Comparison of ENCODE assay signal across 8 cellular contexts in genomic region chr2:168583710-168584521, GRCh38.
DNase-seq lines count a peak whose midpoint lies in the region; ATAC-seq and TF ChIP-seq lines count a peak whose summit lies in the region.

No MANE protein-coding gene starts in this region.

- no peak overlapping the region for H3K4me3 ChIP-seq in OCI-LY7 (ENCODE audit: low read depth, low read length, poor library complexity, severe bottlenecking)

- no peaks in the 10 kb centered on the region for H4K20me1 ChIP-seq in OCI-LY7 (ENCODE audit: insufficient read depth, low read length)

- no peak for TF ChIP-seq CTCF in chondrocyte (IDR thresholded peaks at IDR 0.05)
- TF ChIP-seq CTCF in omental fat pad (IDR thresholded peaks at IDR 0.05): no peak
- TF ChIP-seq CTCF in OCI-LY7 (conservative IDR thresholded peaks at IDR 0.05; ENCODE audit: low read length): no peak

- no peak overlapping the region for H2AFZ ChIP-seq in OCI-LY7 (ENCODE audit: low read length)

- no peaks in the 10 kb centered on the region for H3K9me3 ChIP-seq in OCI-LY7 (ENCODE audit: low read length)

- DNase-seq in EL (peak; percentile 50), NCI-H1694 (lab: John Stamatoyannopoulos, UW) (peak; percentile 27), chondrocyte (ENCODE audit: low spot score) (no peak), omental fat pad (ENCODE audit: low spot score) (no peak), OCI-LY7 (ENCODE audit: low spot score) (no peak)
- no peak for DNase-seq in activated CD4-positive, CD25-positive, alpha-beta regulatory T cell (lab: John Stamatoyannopoulos, UW)

- peak overlapping the region; percentile 82 for H3K27ac Mint-ChIP-seq in chondrocyte (ENCODE audit: unreplicated experiment)

- no peak overlapping the region for H3K4me2 ChIP-seq in OCI-LY7 (ENCODE audit: low read length)

- intact Hi-C loops in OCI-LY7 (cut with micrococcal nuclease; ENCODE audit: unreplicated experiment): no loop called here

- no peak overlapping the region for H3K27ac ChIP-seq in OCI-LY7 (ENCODE audit: low read depth, low read length, poor library complexity, severe bottlenecking)

- H3K36me3 ChIP-seq in OCI-LY7 (ENCODE audit: insufficient read depth, low read length): no peaks in the 10 kb centered on the region

- CTCF ChIA-PET in OCI-LY7 (lab: Charles Lee; ENCODE audit: unreplicated experiment): no interaction called here

- no peaks in the 10 kb centered on the region for H3K79me2 ChIP-seq in OCI-LY7 (ENCODE audit: insufficient read depth, low read depth, low read length)

- H3K27me3 Mint-ChIP-seq in chondrocyte (ENCODE audit: low read depth): no peaks in the 10 kb centered on the region

- peak; percentile 89 for ATAC-seq in omental fat pad (ENCODE audit: low FRiP score)
- ATAC-seq in HG02759 (IDR thresholded peaks at IDR 0.05; ENCODE audit: unreplicated experiment): no peak
- ATAC-seq in GM21619 (IDR thresholded peaks at IDR 0.05; ENCODE audit: unreplicated experiment): no peak

- H3K9me3 Mint-ChIP-seq in chondrocyte (ENCODE audit: low read depth): no peaks in the 10 kb centered on the region

- BruUV-seq in OCI-LY7 (replicated peaks; lab: Mats Ljungman, UMichigan): no TSS peak

- H3K4me3 Mint-ChIP-seq in chondrocyte (ENCODE audit: unreplicated experiment): no peak overlapping the region

- H3K36me3 Mint-ChIP-seq in chondrocyte (ENCODE audit: low read depth): peaks cover 1% of the 10 kb centered on the region

- H3K9me2 ChIP-seq in OCI-LY7 (ENCODE audit: insufficient read depth, low read length): no peaks in the 10 kb centered on the region

- H3K4me1 ChIP-seq in OCI-LY7 (ENCODE audit: insufficient read depth, low read length, poor library complexity, severe bottlenecking): no peaks in the 10 kb centered on the region

- H3K4me1 Mint-ChIP-seq in chondrocyte (ENCODE audit: low read depth): peaks cover 30% of the 10 kb centered on the region

- POLR2A ChIA-PET in OCI-LY7 (lab: Charles Lee): interaction anchor here (1.4 kb wide), 1 partner anchor 13 kb away, joined by 3 read pairs; no protein-coding TSS in a partner anchor

Comparison
In these comparisons a context has a peak if more than half of its experiments do, and no peak if none do; other contexts are left out.
1. DNase-seq: peak in EL (single experiment) and NCI-H1694 (single experiment); none in chondrocyte (single experiment), omental fat pad (single experiment), activated CD4-positive, CD25-positive, alpha-beta regulatory T cell (0 of 4) and OCI-LY7 (single experiment).